17 cellular contexts compared by ENCODE assay signal in genomic region chr2:117603569-117603968, GRCh38.
A peak's percentile ranks its signal among the peaks of the same experiment; 100 is the strongest.
DNase-seq lines count a peak whose midpoint lies in the region; ATAC-seq and TF ChIP-seq lines count a peak whose summit lies in the region.
"Had no signal": no experiment of that assay in that cellular context is flagged by ENCODE, and none has a peak within 500 bp of the region (broad histone marks: within the 10 kb centered on the region; RNA-seq: fewer than 3 reads in every experiment).

No MANE protein-coding gene starts in this region.

- H3K27ac ChIP-seq in layer of hippocampus (ENCODE audit: low read depth, low read length): peak overlapping the region; percentile 66
- H3K27ac ChIP-seq: KMS-11, RWPE1 had no signal

- H3K36me3 Mint-ChIP-seq in neural crest cell (ENCODE audit: low read depth): peaks cover 63% of the 10 kb centered on the region
- H3K36me3 Mint-ChIP-seq in T-helper 2 cell treated with Interferon-gamma antibody and Interleukin-4, amounts not matched to agents 5 μg/mL and 100 μg/mL, for 36 hours (ENCODE audit: low read depth): no peaks in the 10 kb centered on the region
- H3K36me3 Mint-ChIP-seq in activated T-helper 1 cell treated with anti-CD3 and anti-CD28 coated beads, Interleukin-12 subunit alpha, Interleukin-12 subunit beta, Interleukin-2, Interleukin-4 antibody, amounts not matched to agents 30 ng/mL and 10 ng/mL and 1 ng/mL, durations not matched to agents 14 hours and 24 hours and 36 hours (ENCODE audit: low read depth): no peaks in the 10 kb centered on the region

- DNase-seq in COR-L47 (lab: John Stamatoyannopoulos, UW) (peak; percentile 39), NCI-H2227 treated with DMSO at 0.1 percent for 48 hours (lab: John Stamatoyannopoulos, UW) (peak; percentile 30), neural crest cell (ENCODE audit: low read depth, low spot score) (no peak), AG20443 (ENCODE audit: low spot score) (no peak)
- DNase-seq in T-helper 2 cell treated with Interferon-gamma antibody and Interleukin-4, amounts not matched to agents 5 μg/mL and 100 μg/mL, for 36 hours (ENCODE audit: low spot score): no peak
- DNase-seq in activated T-helper 1 cell treated with anti-CD3 and anti-CD28 coated beads, Interleukin-12 subunit alpha, Interleukin-12 subunit beta, Interleukin-2, Interleukin-4 antibody, amounts not matched to agents 30 ng/mL and 10 ng/mL and 1 ng/mL, durations not matched to agents 14 hours and 24 hours and 36 hours (ENCODE audit: low spot score): no peak
- DNase-seq: BE2C, DMS79, HCEC 1CT, NCI-H1105 treated with DMSO at 0.1 percent for 48 hours, NCI-H2171, SHP77 treated with DMSO at 0.1 percent for 48 hours had no signal

- H3K27me3 Mint-ChIP-seq in neural crest cell (ENCODE audit: low read depth): no peaks in the 10 kb centered on the region
- H3K27me3 Mint-ChIP-seq in T-helper 2 cell treated with Interferon-gamma antibody and Interleukin-4, amounts not matched to agents 5 μg/mL and 100 μg/mL, for 36 hours (ENCODE audit: low read depth): no peaks in the 10 kb centered on the region
- no peaks in the 10 kb centered on the region for H3K27me3 Mint-ChIP-seq in activated T-helper 1 cell treated with anti-CD3 and anti-CD28 coated beads, Interleukin-12 subunit alpha, Interleukin-12 subunit beta, Interleukin-2, Interleukin-4 antibody, amounts not matched to agents 30 ng/mL and 10 ng/mL and 1 ng/mL, durations not matched to agents 14 hours and 24 hours and 36 hours (ENCODE audit: insufficient read depth)

- intact Hi-C loops in activated T-helper 1 cell treated with anti-CD3 and anti-CD28 coated beads, Interleukin-12 subunit alpha, Interleukin-12 subunit beta, Interleukin-2, Interleukin-4 antibody, amounts not matched to agents 30 ng/mL and 10 ng/mL and 1 ng/mL, durations not matched to agents 14 hours and 24 hours and 36 hours (cut with micrococcal nuclease): no loop called here

- no peak for ATAC-seq in GM21515 (IDR thresholded peaks at IDR 0.05; ENCODE audit: unreplicated experiment)
- ATAC-seq: SK-N-SH treated with all-trans-retinoic acid at 6 μM for 48 hours had no signal

- no peaks in the 10 kb centered on the region for H3K27me3 ChIP-seq in layer of hippocampus (ENCODE audit: control insufficient read depth, insufficient read depth, low read length)
- H3K27me3 ChIP-seq: BE2C had no signal

- H3K9me3 Mint-ChIP-seq in neural crest cell: peaks cover 10% of the 10 kb centered on the region
- peaks cover 9% of the 10 kb centered on the region for H3K9me3 Mint-ChIP-seq in T-helper 2 cell treated with Interferon-gamma antibody and Interleukin-4, amounts not matched to agents 5 μg/mL and 100 μg/mL, for 36 hours
- H3K9me3 Mint-ChIP-seq in activated T-helper 1 cell treated with anti-CD3 and anti-CD28 coated beads, Interleukin-12 subunit alpha, Interleukin-12 subunit beta, Interleukin-2, Interleukin-4 antibody, amounts not matched to agents 30 ng/mL and 10 ng/mL and 1 ng/mL, durations not matched to agents 14 hours and 24 hours and 36 hours: no peaks in the 10 kb centered on the region

- H3K27ac Mint-ChIP-seq in neural crest cell (ENCODE audit: unreplicated experiment): peak overlapping the region; percentile 81
- H3K27ac Mint-ChIP-seq in T-helper 2 cell treated with Interferon-gamma antibody and Interleukin-4, amounts not matched to agents 5 μg/mL and 100 μg/mL, for 36 hours: no peak overlapping the region
- no peak overlapping the region for H3K27ac Mint-ChIP-seq in activated T-helper 1 cell treated with anti-CD3 and anti-CD28 coated beads, Interleukin-12 subunit alpha, Interleukin-12 subunit beta, Interleukin-2, Interleukin-4 antibody, amounts not matched to agents 30 ng/mL and 10 ng/mL and 1 ng/mL, durations not matched to agents 14 hours and 24 hours and 36 hours

- no peak for TF ChIP-seq CTCF in neural crest cell (conservative IDR thresholded peaks at IDR 0.05)

- no peak overlapping the region for H3K4me3 Mint-ChIP-seq in neural crest cell
- H3K4me3 Mint-ChIP-seq in T-helper 2 cell treated with Interferon-gamma antibody and Interleukin-4, amounts not matched to agents 5 μg/mL and 100 μg/mL, for 36 hours: no peak overlapping the region
- no peak overlapping the region for H3K4me3 Mint-ChIP-seq in activated T-helper 1 cell treated with anti-CD3 and anti-CD28 coated beads, Interleukin-12 subunit alpha, Interleukin-12 subunit beta, Interleukin-2, Interleukin-4 antibody, amounts not matched to agents 30 ng/mL and 10 ng/mL and 1 ng/mL, durations not matched to agents 14 hours and 24 hours and 36 hours

- peaks cover 18% of the 10 kb centered on the region for H3K4me1 Mint-ChIP-seq in neural crest cell
- H3K4me1 Mint-ChIP-seq in T-helper 2 cell treated with Interferon-gamma antibody and Interleukin-4, amounts not matched to agents 5 μg/mL and 100 μg/mL, for 36 hours (ENCODE audit: low read depth): no peaks in the 10 kb centered on the region
- H3K4me1 Mint-ChIP-seq in activated T-helper 1 cell treated with anti-CD3 and anti-CD28 coated beads, Interleukin-12 subunit alpha, Interleukin-12 subunit beta, Interleukin-2, Interleukin-4 antibody, amounts not matched to agents 30 ng/mL and 10 ng/mL and 1 ng/mL, durations not matched to agents 14 hours and 24 hours and 36 hours (ENCODE audit: low read depth): no peaks in the 10 kb centered on the region

Comparison
In these comparisons a context has a peak if more than half of its experiments do, and no peak if none do; other contexts are left out.
1. DNase-seq: peak in COR-L47 (single experiment) and NCI-H2227 treated with DMSO at 0.1 percent for 48 hours (single experiment); none in neural crest cell (single experiment), AG20443 (single experiment), T-helper 2 cell treated with Interferon-gamma antibody and Interleukin-4, amounts not matched to agents 5 μg/mL and 100 μg/mL, for 36 hours (single experiment) and activated T-helper 1 cell treated with anti-CD3 and anti-CD28 coated beads, Interleukin-12 subunit alpha, Interleukin-12 subunit beta, Interleukin-2, Interleukin-4 antibody, amounts not matched to agents 30 ng/mL and 10 ng/mL and 1 ng/mL, durations not matched to agents 14 hours and 24 hours and 36 hours (single experiment).